In the genomic region with DNA sequence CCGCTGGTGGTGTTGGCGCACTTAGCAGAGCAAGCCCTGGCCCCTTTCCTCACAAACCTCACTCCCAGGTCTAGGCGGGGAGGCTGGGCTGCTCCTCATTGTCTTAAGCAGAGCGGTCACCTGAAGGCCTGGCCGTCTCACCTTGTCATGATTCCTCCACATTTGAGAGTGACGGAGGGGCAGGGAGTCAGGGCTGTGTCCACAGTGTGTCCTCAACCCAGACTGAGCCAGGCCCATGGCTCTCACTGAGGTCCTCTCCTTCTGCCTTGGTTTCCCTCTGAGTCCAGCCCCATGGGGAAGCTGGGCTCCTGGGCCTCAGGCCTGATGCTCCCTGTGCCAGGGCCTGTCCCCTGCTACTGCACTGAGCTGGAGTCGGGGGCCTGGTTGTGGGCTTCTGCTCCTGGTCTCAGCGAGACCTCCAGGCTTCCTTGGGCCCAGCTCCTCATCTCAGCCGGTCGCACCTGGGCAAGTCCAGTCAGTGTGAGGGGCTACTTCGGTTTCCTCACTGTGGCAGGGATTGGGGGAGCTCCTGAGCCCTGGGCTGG, we compare ENCODE assay signal across 1 cellular context.
TF ChIP-seq lines count a peak whose summit lies in the region.

No MANE protein-coding gene starts in this region.

TF ChIP-seq in WTC11, 78 proteins besides CTCF, POLR2A, EP300 and RAD21 (continued from another document):
- TF ChIP-seq, protein P1, sequence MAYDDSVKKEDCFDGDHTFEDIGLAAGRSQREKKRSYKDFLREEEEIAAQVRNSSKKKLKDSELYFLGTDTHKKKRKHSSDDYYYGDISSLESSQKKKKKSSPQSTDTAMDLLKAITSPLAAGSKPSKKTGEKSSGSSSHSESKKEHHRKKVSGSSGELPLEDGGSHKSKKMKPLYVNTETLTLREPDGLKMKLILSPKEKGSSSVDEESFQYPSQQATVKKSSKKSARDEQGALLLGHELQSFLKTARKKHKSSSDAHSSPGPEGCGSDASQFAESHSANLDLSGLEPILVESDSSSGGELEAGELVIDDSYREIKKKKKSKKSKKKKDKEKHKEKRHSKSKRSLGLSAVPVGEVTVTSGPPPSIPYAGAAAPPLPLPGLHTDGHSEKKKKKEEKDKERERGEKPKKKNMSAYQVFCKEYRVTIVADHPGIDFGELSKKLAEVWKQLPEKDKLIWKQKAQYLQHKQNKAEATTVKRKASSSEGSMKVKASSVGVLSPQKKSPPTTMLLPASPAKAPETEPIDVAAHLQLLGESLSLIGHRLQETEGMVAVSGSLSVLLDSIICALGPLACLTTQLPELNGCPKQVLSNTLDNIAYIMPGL (CRISPR knock-in tag; IDR thresholded peaks at IDR 0.05), result no peak
- TF ChIP-seq ZNF317 (CRISPR knock-in tag; IDR thresholded peaks at IDR 0.05; ENCODE audit: borderline replicate concordance, low read depth), result no peak
- no peak for TF ChIP-seq ZNF396 (CRISPR knock-in tag; IDR thresholded peaks at IDR 0.05; ENCODE audit: borderline replicate concordance)
- no peak for TF ChIP-seq SOX15 (CRISPR knock-in tag; IDR thresholded peaks at IDR 0.05)
- no peak for TF ChIP-seq RELA (CRISPR knock-in tag; IDR thresholded peaks at IDR 0.05; ENCODE audit: borderline replicate concordance)
- TF ChIP-seq, protein P2, sequence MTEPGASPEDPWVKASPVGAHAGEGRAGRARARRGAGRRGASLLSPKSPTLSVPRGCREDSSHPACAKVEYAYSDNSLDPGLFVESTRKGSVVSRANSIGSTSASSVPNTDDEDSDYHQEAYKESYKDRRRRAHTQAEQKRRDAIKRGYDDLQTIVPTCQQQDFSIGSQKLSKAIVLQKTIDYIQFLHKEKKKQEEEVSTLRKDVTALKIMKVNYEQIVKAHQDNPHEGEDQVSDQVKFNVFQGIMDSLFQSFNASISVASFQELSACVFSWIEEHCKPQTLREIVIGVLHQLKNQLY (CRISPR knock-in tag; IDR thresholded peaks at IDR 0.05), result no peak
